In genomic region chr15:41474941-41475340, GRCh38 we compare ENCODE assay signal across 18 cellular contexts.
"Had no signal": no experiment of that assay in that cellular context is flagged by ENCODE, and none has a peak within 500 bp of the region (broad histone marks: within the 10 kb centered on the region; RNA-seq: fewer than 3 reads in every experiment).

No MANE protein-coding gene starts in this region.

- H3K4me1 ChIP-seq: sigmoid colon, spleen had no signal

- H3K9me3 Mint-ChIP-seq: activated CD4-positive, alpha-beta memory T cell treated with anti-CD3 and anti-CD28 coated beads for 36 hours; activated T-helper 1 cell treated with anti-CD3 and anti-CD28 coated beads, Interleukin-12 subunit alpha, Interleukin-12 subunit beta, Interleukin-2, Interleukin-4 antibody, amounts not matched to agents 30 ng/mL and 10 ng/mL and 1 ng/mL, durations not matched to agents 14 hours and 24 hours and 36 hours; memory B cell; nephron; stimulated activated naive B cell treated with anti-CD40 and anti-IgM and Interleukin-4, amounts not matched to agents 10 μg/mL and 1 μg/mL and 100 μg/mL, for 72 hours; WTC11 had no signal

- H3K27me3 Mint-ChIP-seq: activated CD4-positive, alpha-beta memory T cell treated with anti-CD3 and anti-CD28 coated beads for 36 hours; activated CD4-positive, alpha-beta T cell treated with anti-CD3 and anti-CD28 coated beads for 36 hours; activated naive CD8-positive, alpha-beta T cell; memory B cell; stimulated activated naive B cell treated with anti-CD40 and anti-IgM and Interleukin-4, amounts not matched to agents 10 μg/mL and 1 μg/mL and 100 μg/mL, for 72 hours had no signal

- H3K27ac Mint-ChIP-seq: activated CD4-positive, alpha-beta memory T cell treated with anti-CD3 and anti-CD28 coated beads for 36 hours; activated CD4-positive, alpha-beta T cell treated with anti-CD3 and anti-CD28 coated beads for 36 hours; activated naive CD8-positive, alpha-beta T cell; activated T-helper 1 cell treated with anti-CD3 and anti-CD28 coated beads, Interleukin-12 subunit alpha, Interleukin-12 subunit beta, Interleukin-2, Interleukin-4 antibody, amounts not matched to agents 30 ng/mL and 10 ng/mL and 1 ng/mL, durations not matched to agents 14 hours and 24 hours and 36 hours; memory B cell; nephron; stimulated activated naive B cell treated with anti-CD40 and anti-IgM and Interleukin-4, amounts not matched to agents 10 μg/mL and 1 μg/mL and 100 μg/mL, for 72 hours; WTC11 had no signal

- H3K9me3 ChIP-seq: sigmoid colon, spleen had no signal

- DNase-seq: activated CD4-positive, alpha-beta memory T cell treated with anti-CD3 and anti-CD28 coated beads for 36 hours; activated CD4-positive, alpha-beta T cell treated with anti-CD3 and anti-CD28 coated beads for 36 hours; activated gamma-delta T cell treated with Interleukin-2 at 50 U/mL for 16 hours; activated T-cell treated with anti-CD3 and anti-CD28 coated beads for 4 hours; caudate nucleus; foreskin melanocyte; hypothalamus; islet precursor cell; left ventricle myocardium superior; sigmoid colon; spleen; stimulated activated CD4-positive, alpha-beta T cell treated with anti-CD3 and anti-CD28 coated beads, Interleukin-4, amount 100 ng/mL, for 4 hours; stimulated activated naive B cell treated with anti-CD40 and anti-IgM and Interleukin-4, amounts not matched to agents 10 μg/mL and 1 μg/mL and 100 μg/mL, for 72 hours had no signal

- H3K4me3 ChIP-seq: sigmoid colon, spleen had no signal

- ATAC-seq: activated CD4-positive, alpha-beta T cell treated with anti-CD3 and anti-CD28 coated beads for 36 hours; left ventricle myocardium superior; stimulated activated naive B cell treated with anti-CD40 and anti-IgM and Interleukin-4, amounts not matched to agents 10 μg/mL and 1 μg/mL and 100 μg/mL, for 72 hours; WTC11 had no signal

- H3K27me3 ChIP-seq: sigmoid colon, spleen had no signal

- H3K4me3 Mint-ChIP-seq: activated CD4-positive, alpha-beta memory T cell treated with anti-CD3 and anti-CD28 coated beads for 36 hours; activated CD4-positive, alpha-beta T cell treated with anti-CD3 and anti-CD28 coated beads for 36 hours; activated naive CD8-positive, alpha-beta T cell; activated T-helper 1 cell treated with anti-CD3 and anti-CD28 coated beads, Interleukin-12 subunit alpha, Interleukin-12 subunit beta, Interleukin-2, Interleukin-4 antibody, amounts not matched to agents 30 ng/mL and 10 ng/mL and 1 ng/mL, durations not matched to agents 14 hours and 24 hours and 36 hours; memory B cell; nephron; stimulated activated naive B cell treated with anti-CD40 and anti-IgM and Interleukin-4, amounts not matched to agents 10 μg/mL and 1 μg/mL and 100 μg/mL, for 72 hours; WTC11 had no signal

- H3K27ac ChIP-seq: sigmoid colon, spleen had no signal

- H3K4me1 Mint-ChIP-seq: memory B cell; nephron; stimulated activated naive B cell treated with anti-CD40 and anti-IgM and Interleukin-4, amounts not matched to agents 10 μg/mL and 1 μg/mL and 100 μg/mL, for 72 hours; WTC11 had no signal
